Comparison of ENCODE assay signal across 15 cellular contexts in the genomic region with DNA sequence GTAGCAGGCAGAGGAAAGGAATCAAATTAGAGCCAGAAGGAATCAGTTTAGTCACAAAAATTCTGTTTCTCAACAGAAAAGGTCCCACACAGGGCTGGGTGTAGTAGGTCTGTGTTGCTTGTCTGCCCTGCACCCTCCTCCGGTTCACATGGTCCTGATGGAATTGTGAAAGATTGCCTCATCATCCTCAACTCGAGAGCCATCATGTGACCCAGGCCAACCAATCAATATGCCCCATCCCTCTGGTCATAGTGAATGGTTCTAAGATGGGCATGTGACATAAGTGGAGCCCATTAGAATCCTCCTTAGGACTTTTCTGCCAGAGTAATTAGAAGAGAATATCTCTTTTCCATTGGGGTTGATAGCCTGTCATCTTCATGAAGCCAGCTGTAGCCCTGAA. TPM values are rescaled to one million over a fixed set of nuclear protein-coding genes. Genes with fewer than 3 reads are reported as not detected.
DNase-seq lines count a peak whose midpoint lies in the region; ATAC-seq and TF ChIP-seq lines count a peak whose summit lies in the region.
"Had no signal": no experiment of that assay in that cellular context is flagged by ENCODE, and none has a peak within 500 bp of the region (broad histone marks: within the 10 kb centered on the region; RNA-seq: fewer than 3 reads in every experiment).

No MANE protein-coding gene starts in this region.

- no peaks in the 10 kb centered on the region for H3K9me3 ChIP-seq in breast epithelium
- H3K9me3 ChIP-seq: Caco-2 had no signal

- ATAC-seq in HG03139 (IDR thresholded peaks at IDR 0.05; ENCODE audit: unreplicated experiment): no peak

- POLR2A ChIA-PET in MCF 10A (lab: Yijun Ruan, JAX): no interaction called here

- intact Hi-C loops in MCF 10A (cut with micrococcal nuclease): no loop called here
- intact Hi-C loops in breast epithelium (cut with DNase I; ENCODE audit: low total_unique reads): no loop called here

- H3K36me3 Mint-ChIP-seq in MCF 10A (ENCODE audit: insufficient read depth, unreplicated experiment): peaks cover 5% of the 10 kb centered on the region
- H3K36me3 Mint-ChIP-seq: CD14-positive monocyte had no signal

- H3K4me1 ChIP-seq in breast epithelium: no peaks in the 10 kb centered on the region

- TF ChIP-seq POLR2A in breast epithelium (IDR thresholded peaks at IDR 0.05): no peak

- H3K4me3 ChIP-seq in breast epithelium (no peak overlapping the region), fibroblast of mammary gland (ENCODE audit: control insufficient read depth, low read depth, low read length) (no peak overlapping the region)

- no peak for TF ChIP-seq CTCF in MCF 10A (IDR thresholded peaks at IDR 0.05; ENCODE audit: unreplicated experiment)
- TF ChIP-seq CTCF in breast epithelium (IDR thresholded peaks at IDR 0.05): no peak
- TF ChIP-seq CTCF in fibroblast of mammary gland (conservative IDR thresholded peaks at IDR 0.05; ENCODE audit: control insufficient read depth, insufficient read depth, low read depth, low read length): no peak

- no peak overlapping the region for H3K27ac ChIP-seq in breast epithelium

- CTCF ChIA-PET in MCF 10A (lab: Yijun Ruan, JAX): interaction anchor here (0.6 to 1.5 kb wide), 3 partner anchors 13 to 497 kb away, joined by 3 to 4 read pairs (median 3); no protein-coding TSS in a partner anchor

- no peak overlapping the region for H3K4me3 Mint-ChIP-seq in MCF 10A (ENCODE audit: unreplicated experiment)
- H3K4me3 Mint-ChIP-seq: CD14-positive monocyte had no signal

- no peaks in the 10 kb centered on the region for H3K4me1 Mint-ChIP-seq in MCF 10A (ENCODE audit: insufficient read depth, unreplicated experiment)

- H3K27me3 Mint-ChIP-seq in MCF 10A (ENCODE audit: insufficient read depth, unreplicated experiment): peaks cover 22% of the 10 kb centered on the region

- peak; percentile 44 for DNase-seq in MCF 10A (ENCODE audit: unreplicated experiment)
- DNase-seq in breast epithelium (ENCODE audit: low spot score in 2 of 2): no peak
- DNase-seq in NCI-H460 (ENCODE audit: extremely low read depth, low read depth): peak; percentile 51
- peak; percentile 56 for DNase-seq in fibroblast of mammary gland (ENCODE audit: low read depth)
- no peak for DNase-seq in DMS53 (lab: John Stamatoyannopoulos, UW)
- no peak for DNase-seq in dedifferentiated amniotic fluid mesenchymal stem cell (ENCODE audit: extremely low spot score)
- no peak for DNase-seq in pons (ENCODE audit: low spot score)
- DNase-seq: 8988T, Caco-2, NCI-H1092, NCI-H1694 treated with DMSO at 0.1 percent for 48 hours, NCI-H774, SHP77 treated with DMSO at 0.1 percent for 48 hours had no signal

- H3K27ac Mint-ChIP-seq in MCF 10A (ENCODE audit: low read depth, unreplicated experiment): no peak overlapping the region
- H3K27ac Mint-ChIP-seq: CD14-positive monocyte had no signal

- H3K36me3 ChIP-seq in breast epithelium: no peaks in the 10 kb centered on the region

- H3K9me3 Mint-ChIP-seq in MCF 10A (ENCODE audit: unreplicated experiment): no peaks in the 10 kb centered on the region

- H3K27me3 ChIP-seq in breast epithelium: no peaks in the 10 kb centered on the region

- BruUV-seq in MCF 10A (replicated peaks; lab: Mats Ljungman, UMichigan): no TSS peak

RNA-seq across cellular contexts. Expression of gene RAD23B, which starts 56.6 kb away (rescaled TPM):
- total RNA-seq in MCF 10A (2022) (173 and 222 TPM in 2 replicates), breast epithelium (10 to 100 TPM; 63.6 to 70.2 (median 68.1) TPM)
- 121 and 133 TPM in 2 replicates for total RNA-seq in NCI-H460 (2014; rRNA removed; shearing (Covaris generic))
- 68.7 and 104 TPM in 2 replicates for polyA plus RNA-seq in NCI-H460 (2014; cell fraction: nucleus; rRNA removed)

Comparison
In these comparisons a context has a peak if more than half of its experiments do, and no peak if none do; other contexts are left out.
1. DNase-seq: peak in MCF 10A (single experiment), NCI-H460 (single experiment) and fibroblast of mammary gland (single experiment); none in breast epithelium (0 of 2), DMS53 (single experiment), dedifferentiated amniotic fluid mesenchymal stem cell (single experiment) and pons (single experiment).